ENCODE assay signal across 11 cellular contexts in genomic region chr4:142406917-142407501, GRCh38.
DNase-seq lines count a peak whose midpoint lies in the region; ATAC-seq and FAIRE-seq lines count a peak whose summit lies in the region.
"Had no signal": no experiment of that assay in that cellular context is flagged by ENCODE, and none has a peak within 500 bp of the region (broad histone marks: within the 10 kb centered on the region; RNA-seq: fewer than 3 reads in every experiment).

No MANE protein-coding gene starts in this region.

- peak overlapping the region; percentile 96 for H3K4me3 Mint-ChIP-seq in activated naive CD8-positive, alpha-beta T cell
- peak overlapping the region; percentile 80 to 100 (median 97) for H3K4me3 Mint-ChIP-seq in naive thymus-derived CD8-positive, alpha-beta T cell

- peak; percentile 37 to 43 for ATAC-seq in naive thymus-derived CD8-positive, alpha-beta T cell
- ATAC-seq in GM19455 (IDR thresholded peaks at IDR 0.05; ENCODE audit: unreplicated experiment) (no peak), HG03280 (IDR thresholded peaks at IDR 0.05; ENCODE audit: unreplicated experiment) (no peak), HG02981 (IDR thresholded peaks at IDR 0.05; ENCODE audit: unreplicated experiment) (no peak)

- H3K36me3 Mint-ChIP-seq in activated naive CD8-positive, alpha-beta T cell: peaks cover 13% of the 10 kb centered on the region
- peaks cover 6 to 10% (median 6%) of the 10 kb centered on the region in 3 donors for H3K36me3 Mint-ChIP-seq in naive thymus-derived CD8-positive, alpha-beta T cell

- in situ Hi-C loops in KBM-7 (cut with MboI; ENCODE audit: low pct_unique_long_range_greater_than_20kb, low sequenced_read_pairs): no loop called here

- peaks cover 68% of the 10 kb centered on the region for H3K4me1 Mint-ChIP-seq in activated naive CD8-positive, alpha-beta T cell (ENCODE audit: low read depth)
- H3K4me1 Mint-ChIP-seq in naive thymus-derived CD8-positive, alpha-beta T cell: peaks cover 30 to 61% (median 50%) of the 10 kb centered on the region in 4 donors

- DNase-seq in KBM-7 (peak; percentile 20), cerebellum (ENCODE audit: low spot score) (no peak)
- DNase-seq in naive thymus-derived CD8-positive, alpha-beta T cell: peak in 2 of 10 donors; percentile 47 to 50
- DNase-seq: kidney glomerular epithelial cell, NCI-H2029, SIG-M5 had no signal

- peak; percentile 100 for FAIRE-seq in A204.1 (lab: Jason Lieb, UNC)

- no peaks in the 10 kb centered on the region for H3K9me3 Mint-ChIP-seq in activated naive CD8-positive, alpha-beta T cell (ENCODE audit: low read depth)
- H3K9me3 Mint-ChIP-seq in naive thymus-derived CD8-positive, alpha-beta T cell: no peaks in the 10 kb centered on the region

- H3K27ac Mint-ChIP-seq in activated naive CD8-positive, alpha-beta T cell: peak overlapping the region; percentile 98
- H3K27ac Mint-ChIP-seq in naive thymus-derived CD8-positive, alpha-beta T cell: peak overlapping the region; percentile 86 to 98 (median 94)

- POLR2A ChIA-PET in naive thymus-derived CD8-positive, alpha-beta T cell (lab: Charles Lee): interaction anchor here (0.8 to 3.7 kb wide), 8 partner anchors 7 to 297 kb away, joined by 3 to 25 read pairs (median 4); no protein-coding TSS in a partner anchor

- H3K27me3 Mint-ChIP-seq in activated naive CD8-positive, alpha-beta T cell: no peaks in the 10 kb centered on the region
- H3K27me3 Mint-ChIP-seq in naive thymus-derived CD8-positive, alpha-beta T cell: no peaks in the 10 kb centered on the region

Comparison
In these comparisons a context has a peak if more than half of its experiments do, and no peak if none do; other contexts are left out.
1. ATAC-seq: peak in naive thymus-derived CD8-positive, alpha-beta T cell (2 of 2); none in GM19455 (single experiment), HG03280 (single experiment) and HG02981 (single experiment).